Comparison of ENCODE assay signal across 32 cellular contexts in the genomic region with DNA sequence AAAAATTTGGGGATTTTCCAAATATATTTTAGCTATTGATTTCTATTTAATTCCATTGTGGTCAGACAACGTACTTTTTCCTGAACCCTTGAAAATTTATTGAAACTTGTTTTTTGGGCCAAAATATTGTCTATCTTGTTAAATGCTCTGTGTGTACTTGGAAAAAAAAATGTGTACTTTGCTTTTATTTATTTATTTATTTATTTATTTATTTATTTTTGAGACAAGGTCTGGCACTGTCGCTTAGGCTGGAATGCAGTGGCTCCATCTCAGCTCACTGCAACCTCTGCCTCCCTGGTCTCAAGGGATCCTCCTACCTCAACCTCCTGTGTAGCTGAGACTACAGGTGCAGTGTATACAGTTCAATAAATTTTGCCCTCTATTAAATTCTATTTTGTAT.
"Had no signal": no experiment of that assay in that cellular context is flagged by ENCODE, and none has a peak within 500 bp of the region (broad histone marks: within the 10 kb centered on the region; RNA-seq: fewer than 3 reads in every experiment).

No MANE protein-coding gene starts in this region.

- H3K27ac ChIP-seq: adrenal gland, ascending aorta, body of pancreas, brain microvascular endothelial cell, breast epithelium, cardiac muscle cell had no signal

- H3K4me3 ChIP-seq: adrenal gland, ascending aorta, body of pancreas, breast epithelium, cardiac muscle cell had no signal

- H3K4me1 ChIP-seq: adrenal gland, ascending aorta had no signal

- ATAC-seq: activated naive CD4-positive, alpha-beta T cell treated with anti-CD3 and anti-CD28 coated beads, Interleukin-2, amount 50 U/mL, for 72 hours; activated naive CD8-positive, alpha-beta T cell treated with anti-CD3 and anti-CD28 coated beads, Interleukin-2, amount 50 U/mL, for 24 hours; activated T-cell treated with anti-CD3 and anti-CD28 coated beads, Interleukin-2, amount 50 U/mL, for 4 hours; activated T-cell treated with anti-CD3 and anti-CD28 coated beads, Interleukin-2, amount 50 U/mL, for 72 hours; activated T-helper 17 cell treated with anti-CD3 and anti-CD28 coated beads, Interleukin-2, amount 50 U/mL, for 72 hours; body of pancreas had no signal

- FAIRE-seq: astrocyte, bronchial epithelial cell had no signal

- H3K36me3 ChIP-seq: adrenal gland, ascending aorta, brain microvascular endothelial cell, breast epithelium, cardiac muscle cell had no signal

- H3K9me3 ChIP-seq: adrenal gland, ascending aorta, body of pancreas, breast epithelium had no signal

- DNase-seq: activated effector memory CD4-positive, alpha-beta T cell treated with anti-CD3 and anti-CD28 coated beads, Interleukin-2, amount 50 U/mL, for 16 hours; activated effector memory CD4-positive, alpha-beta T cell treated with Interleukin-2 at 50 U/mL for 16 hours; activated gamma-delta T cell; activated gamma-delta T cell treated with Interleukin-2 at 50 U/mL for 16 hours; activated naive CD4-positive, alpha-beta T cell; activated naive CD4-positive, alpha-beta T cell treated with anti-CD3 and anti-CD28 coated beads for 36 hours; activated naive CD4-positive, alpha-beta T cell treated with anti-CD3 and anti-CD28 coated beads, Interleukin-2, amount 10 ng/mL, durations not matched to agents 7 days and 5 days; activated naive CD4-positive, alpha-beta T cell treated with anti-CD3 and anti-CD28 coated beads, Interleukin-2, amount 50 U/mL, for 16 hours; activated naive CD4-positive, alpha-beta T cell treated with Interleukin-2 at 50 U/mL for 16 hours; activated naive CD8-positive, alpha-beta T cell treated with anti-CD3 and anti-CD28 coated beads for 36 hours; activated naive CD8-positive, alpha-beta T cell treated with anti-CD3 and anti-CD28 coated beads, Interleukin-2, amount 10 ng/mL, durations not matched to agents 7 days and 5 days; activated naive CD8-positive, alpha-beta T cell treated with anti-CD3 and anti-CD28 coated beads, Interleukin-2, amount 50 U/mL, for 24 hours; activated T-cell treated with anti-CD3 and anti-CD28 coated beads, Interleukin-2, amount 50 U/mL, for 4 hours; activated T-cell treated with anti-CD3 and anti-CD28 coated beads, Interleukin-2, amount 50 U/mL, for 48 hours; activated T-cell treated with anti-CD3 and anti-CD28 coated beads, Interleukin-2, amount 50 U/mL, for 72 hours; adrenal gland; amniotic stem cell; amygdala; anterior cingulate cortex; aorta; body of pancreas; brain microvascular endothelial cell; caudate nucleus; central memory CD4-positive, alpha-beta T cell; cerebellar nuclear complex had no signal
